ENCODE assay signal across 8 cellular contexts in genomic region chr6:32933661-32934085, GRCh38. TPM values are rescaled to one million over a fixed set of nuclear protein-coding genes. Genes with fewer than 3 reads are reported as not detected.
A peak's percentile ranks its signal among the peaks of the same experiment; 100 is the strongest.
DNase-seq lines count a peak whose midpoint lies in the region; ATAC-seq and TF ChIP-seq lines count a peak whose summit lies in the region.

No MANE protein-coding gene starts in this region.

- peaks cover 20% of the 10 kb centered on the region for H3K27me3 Mint-ChIP-seq in activated naive CD4-positive, alpha-beta T cell treated with anti-CD3 and anti-CD28 coated beads, Interleukin-2, amount 10 ng/mL, durations not matched to agents 7 days and 5 days
- peaks cover 5% of the 10 kb centered on the region for H3K27me3 Mint-ChIP-seq in glutamatergic neuron (ENCODE audit: unreplicated experiment)

- DNase-seq in DMS53 treated with DMSO at 0.1 percent for 48 hours (lab: John Stamatoyannopoulos, UW; ENCODE audit: unreplicated experiment) = peak; percentile 36
- peak; percentile 89 for DNase-seq in Karpas-422
- peak; percentile 86 for DNase-seq in activated naive CD4-positive, alpha-beta T cell treated with anti-CD3 and anti-CD28 coated beads, Interleukin-2, amount 10 ng/mL, durations not matched to agents 7 days and 5 days
- DNase-seq in glutamatergic neuron = peak; percentile 81
- DNase-seq in posterior cingulate gyrus = peak in 9 of 10 donors; percentile 36 to 91 (median 77)
- peak; percentile 78 to 84 for DNase-seq in uterus

- H3K27ac Mint-ChIP-seq in activated naive CD4-positive, alpha-beta T cell treated with anti-CD3 and anti-CD28 coated beads, Interleukin-2, amount 10 ng/mL, durations not matched to agents 7 days and 5 days = no peak overlapping the region
- no peak overlapping the region for H3K27ac Mint-ChIP-seq in glutamatergic neuron (ENCODE audit: unreplicated experiment)

- H3K36me3 Mint-ChIP-seq in activated naive CD4-positive, alpha-beta T cell treated with anti-CD3 and anti-CD28 coated beads, Interleukin-2, amount 10 ng/mL, durations not matched to agents 7 days and 5 days = peaks cover 6% of the 10 kb centered on the region
- H3K36me3 Mint-ChIP-seq in glutamatergic neuron (ENCODE audit: unreplicated experiment) = no peaks in the 10 kb centered on the region

- H3K4me1 ChIP-seq in Karpas-422 (ENCODE audit: low read length) (peaks cover 3% of the 10 kb centered on the region), uterus (no peaks in the 10 kb centered on the region)

- no peaks in the 10 kb centered on the region for H3K9me3 ChIP-seq in Karpas-422 (ENCODE audit: low read length)
- no peaks in the 10 kb centered on the region for H3K9me3 ChIP-seq in uterus

- no peak overlapping the region for H2AFZ ChIP-seq in Karpas-422 (ENCODE audit: low read length)

- H3K4me1 Mint-ChIP-seq in activated naive CD4-positive, alpha-beta T cell treated with anti-CD3 and anti-CD28 coated beads, Interleukin-2, amount 10 ng/mL, durations not matched to agents 7 days and 5 days = peaks cover 13% of the 10 kb centered on the region
- peaks cover 7% of the 10 kb centered on the region for H3K4me1 Mint-ChIP-seq in glutamatergic neuron (ENCODE audit: low read depth, unreplicated experiment)

- no peak overlapping the region for H3K27ac ChIP-seq in Karpas-422 (ENCODE audit: low read length)
- no peak overlapping the region for H3K27ac ChIP-seq in uterus

- H3K4me2 ChIP-seq in Karpas-422 (ENCODE audit: low read depth, low read length, poor library complexity, severe bottlenecking) = no peak overlapping the region

- peaks cover 13% of the 10 kb centered on the region for H3K36me3 ChIP-seq in Karpas-422 (ENCODE audit: insufficient read depth, low read length)
- H3K36me3 ChIP-seq in uterus = no peaks in the 10 kb centered on the region

- H3K9me2 ChIP-seq in Karpas-422 (replicated peaks; ENCODE audit: insufficient read depth, low read length) = no peaks in the 10 kb centered on the region

- no peak for TF ChIP-seq POLR2A in uterus (IDR thresholded peaks at IDR 0.05)

- ATAC-seq in SK-N-SH treated with all-trans-retinoic acid at 6 μM for 48 hours (peak; percentile 82), HG02798 (IDR thresholded peaks at IDR 0.05; ENCODE audit: poor library complexity, unreplicated experiment) (no peak)

- H3K79me2 ChIP-seq in Karpas-422 (ENCODE audit: low read length) = no peaks in the 10 kb centered on the region

- H4K20me1 ChIP-seq in Karpas-422 (ENCODE audit: insufficient read depth, low read depth, low read length) = no peaks in the 10 kb centered on the region

- H3K4me3 Mint-ChIP-seq in activated naive CD4-positive, alpha-beta T cell treated with anti-CD3 and anti-CD28 coated beads, Interleukin-2, amount 10 ng/mL, durations not matched to agents 7 days and 5 days = no peak overlapping the region
- H3K4me3 Mint-ChIP-seq in glutamatergic neuron (ENCODE audit: unreplicated experiment) = no peak overlapping the region

- CTCF ChIA-PET in activated naive CD4-positive, alpha-beta T cell treated with anti-CD3 and anti-CD28 coated beads, Interleukin-2, amount 10 ng/mL, durations not matched to agents 7 days and 5 days (lab: Charles Lee) = interaction anchor here (0.7 to 8.5 kb wide), 26 partner anchors 9 to 681 kb away, joined by 3 to 160 read pairs (median 6); partner anchors contain the start of genes BRD2, HLA-DMA and TAP2

- TF ChIP-seq CTCF in glutamatergic neuron (IDR thresholded peaks at IDR 0.05; ENCODE audit: partially characterized antibody, unreplicated experiment) = peak; percentile 83
- TF ChIP-seq CTCF in uterus (IDR thresholded peaks at IDR 0.05) = peak; percentile 79 to 89 (median 82)

- no peak overlapping the region for H3K4me3 ChIP-seq in Karpas-422 (ENCODE audit: low read length)
- H3K4me3 ChIP-seq in uterus = no peak overlapping the region

- H3K9ac ChIP-seq in Karpas-422 (ENCODE audit: low read length) = no peak overlapping the region

- no peaks in the 10 kb centered on the region for H3K9me3 Mint-ChIP-seq in activated naive CD4-positive, alpha-beta T cell treated with anti-CD3 and anti-CD28 coated beads, Interleukin-2, amount 10 ng/mL, durations not matched to agents 7 days and 5 days
- peaks cover 3% of the 10 kb centered on the region for H3K9me3 Mint-ChIP-seq in glutamatergic neuron (ENCODE audit: unreplicated experiment)

- H3K27me3 ChIP-seq in Karpas-422 (ENCODE audit: low read length) (no peaks in the 10 kb centered on the region), uterus (no peaks in the 10 kb centered on the region)

- intact Hi-C loops in posterior cingulate gyrus (cut with DNase I) (loop anchor here (1.0 to 5.0 kb wide), 3 partner anchors 34 to 51 kb away; partner anchors contain the start of gene BRD2), uterus (cut with DNase I; ENCODE audit: low total_unique reads) (loop anchor here (10.0 kb wide), 2 partner anchors 49 to 51 kb away; no protein-coding TSS in a partner anchor)

TF ChIP-seq in SK-N-SH treated with all-trans-retinoic acid at 6 μM for 48 hours, 23 proteins besides CTCF, POLR2A, EP300 and RAD21:
- TF ChIP-seq ZNF70 (CRISPR knock-in tag; IDR thresholded peaks at IDR 0.05) = no peak
- TF ChIP-seq CSDC2 (CRISPR knock-in tag; IDR thresholded peaks at IDR 0.05) = no peak
- no peak for TF ChIP-seq PPARA (CRISPR knock-in tag; IDR thresholded peaks at IDR 0.05; ENCODE audit: borderline replicate concordance)
- no peak for TF ChIP-seq ZNF8 (CRISPR knock-in tag; IDR thresholded peaks at IDR 0.05)
- no peak for TF ChIP-seq TSHZ2 (CRISPR knock-in tag; IDR thresholded peaks at IDR 0.05)
- no peak for TF ChIP-seq TOX (CRISPR knock-in tag; IDR thresholded peaks at IDR 0.05; ENCODE audit: borderline replicate concordance)
- no peak for TF ChIP-seq ZFP30 (CRISPR knock-in tag; IDR thresholded peaks at IDR 0.05)
- no peak for TF ChIP-seq PATZ1 (CRISPR knock-in tag; IDR thresholded peaks at IDR 0.05; ENCODE audit: borderline replicate concordance)
- TF ChIP-seq OSR1 (CRISPR knock-in tag; IDR thresholded peaks at IDR 0.05) = no peak
- TF ChIP-seq ZFP3 (CRISPR knock-in tag; IDR thresholded peaks at IDR 0.05) = no peak
- TF ChIP-seq ISL1 (CRISPR knock-in tag; IDR thresholded peaks at IDR 0.05) = no peak

RNA-seq across cellular contexts. Expression of gene HLA-DMB, which starts 7.2 kb away (rescaled TPM):
- 116 and 142 TPM in 2 replicates for total RNA-seq in Karpas-422 (2014; rRNA removed; shearing (Covaris generic); ENCODE audit: low replicate concordance)
- not detected for total RNA-seq in glutamatergic neuron (ENCODE audit: unreplicated experiment)
- total RNA-seq in uterus = 10 to 100 TPM; 16.9 to 29.4 (median 22.4) TPM

RNA-seq across cellular contexts. Expression of gene HLA-DMA, which starts 19.2 kb away (rescaled TPM):
- total RNA-seq in Karpas-422 (2014; rRNA removed; shearing (Covaris generic); ENCODE audit: low replicate concordance) = 325 and 451 TPM in 2 replicates
- total RNA-seq in glutamatergic neuron (ENCODE audit: unreplicated experiment) = 0.76 TPM
- total RNA-seq in uterus = 100 to 1,000 TPM in 1 of 4 donors, 10 to 100 TPM in 2, 1 to 10 TPM in 1; 6.6 to 134 (median 51.7) TPM

RNA-seq across cellular contexts. Expression of gene BRD2, which starts 34.7 kb away (rescaled TPM):
- total RNA-seq in Karpas-422 (2014; rRNA removed; shearing (Covaris generic); ENCODE audit: low replicate concordance) = 201 and 221 TPM in 2 replicates
- 213 TPM for total RNA-seq in glutamatergic neuron (ENCODE audit: unreplicated experiment)
- total RNA-seq in uterus = 100 to 1,000 TPM in 2 of 4 donors, 10 to 100 TPM in 2; 42.5 to 202 (median 120) TPM

Comparison
In these comparisons a context has a peak if more than half of its experiments do, and no peak if none do; other contexts are left out.
1. DNase-seq: peak in every context shown above with its lines; median percentile 89 in Karpas-422; 86 in activated naive CD4-positive, alpha-beta T cell treated with anti-CD3 and anti-CD28 coated beads, Interleukin-2, amount 10 ng/mL, durations not matched to agents 7 days and 5 days; 81 in glutamatergic neuron; 81 in uterus; 77 in posterior cingulate gyrus; 36 in DMS53 treated with DMSO at 0.1 percent for 48 hours.
2. RNA of gene HLA-DMB, which starts 7.2 kb away (total RNA-seq): 116 to 142 TPM in Karpas-422 and 16.9 to 29.4 TPM in uterus; not detected in glutamatergic neuron (single experiment); every median in the first group is over 10 times any median in the second.